ENCODE assay signal across 8 cellular contexts in genomic region chr17:77322534-77323412, GRCh38.
DNase-seq lines count a peak whose midpoint lies in the region; ATAC-seq and TF ChIP-seq lines count a peak whose summit lies in the region.

No MANE protein-coding gene starts in this region.

- TF ChIP-seq POLR2A in heart left ventricle (IDR thresholded peaks at IDR 0.05): no peak

- H3K4me3 ChIP-seq in heart left ventricle: peak overlapping the region in 9 of 12 donors; percentile 5 to 56 (median 27)
- peak overlapping the region; percentile 26 for H3K4me3 ChIP-seq in retinal pigment epithelial cell (ENCODE audit: low read length)

- no peaks in the 10 kb centered on the region for H3K9me3 Mint-ChIP-seq in WTC11

- peak; percentile 51 for DNase-seq in D341Med (ENCODE audit: low spot score)
- DNase-seq in HPDE6-E6E7 (ENCODE audit: extremely low spot score): peak; percentile 94
- peak; percentile 16 for DNase-seq in WTC11 (ENCODE audit: low spot score)
- peak; percentile 79 to 92 (median 91) for DNase-seq in heart left ventricle
- peak; percentile 98 for DNase-seq in retinal pigment epithelial cell (ENCODE audit: low read depth)
- no peak for DNase-seq in NCI-H1436 (lab: John Stamatoyannopoulos, UW)

- POLR2A ChIA-PET in WTC11 (lab: Charles Lee): interaction anchor here (0.5 kb wide), 1 partner anchor 394 kb away, joined by 3 read pairs; no protein-coding TSS in a partner anchor

- H3K4me1 ChIP-seq in heart left ventricle: peaks cover 6 to 81% (median 44%) of the 10 kb centered on the region in 12 donors

- no peaks in the 10 kb centered on the region; the same call in 1 of the 2 replicates for H3K36me3 Mint-ChIP-seq in WTC11

- H3K27me3 ChIP-seq in heart left ventricle: no peaks in the 10 kb centered on the region

- no peaks in the 10 kb centered on the region for H3K9me3 ChIP-seq in heart left ventricle

- peak overlapping the region; percentile 78 for H3K27ac Mint-ChIP-seq in WTC11

- H3K27ac ChIP-seq in heart left ventricle: peak overlapping the region; percentile 37 to 91 (median 83)

- intact Hi-C loops in heart left ventricle (cut with DNase I): no loop called here

- TF ChIP-seq CTCF in WTC11 (IDR thresholded peaks at IDR 0.05): no peak
- no peak for TF ChIP-seq CTCF in heart left ventricle (IDR thresholded peaks at IDR 0.05)
- no peak for TF ChIP-seq CTCF in retinal pigment epithelial cell (conservative IDR thresholded peaks at IDR 0.05; ENCODE audit: low read depth, low read length)

- peaks cover 45% of the 10 kb centered on the region for H3K4me1 Mint-ChIP-seq in WTC11

- no peaks in the 10 kb centered on the region for H3K27me3 Mint-ChIP-seq in WTC11 (ENCODE audit: low read depth)

- 33 to 58% (median 48%) methylated on average over 13 to 31 of the region's 31 CpGs for WGBS in heart left ventricle, 4 donors

- no peaks in the 10 kb centered on the region for H3K36me3 ChIP-seq in heart left ventricle

- ATAC-seq in WTC11 (no peak; the same call in 1 of the 2 replicates), heart left ventricle (peak; percentile 51 to 69 (median 64)), GM19452 (IDR thresholded peaks at IDR 0.05; ENCODE audit: unreplicated experiment) (no peak), GM21515 (IDR thresholded peaks at IDR 0.05; ENCODE audit: unreplicated experiment) (no peak)

- CTCF ChIA-PET in WTC11 (lab: Charles Lee): interaction anchor here (0.6 to 2.1 kb wide), 4 partner anchors 9 to 107 kb away, joined by 3 to 5 read pairs (median 3); no protein-coding TSS in a partner anchor

- H3K4me3 Mint-ChIP-seq in WTC11: no peak overlapping the region

TF ChIP-seq in WTC11, 78 proteins besides CTCF, POLR2A, EP300 and RAD21:
- TF ChIP-seq, protein P1, sequence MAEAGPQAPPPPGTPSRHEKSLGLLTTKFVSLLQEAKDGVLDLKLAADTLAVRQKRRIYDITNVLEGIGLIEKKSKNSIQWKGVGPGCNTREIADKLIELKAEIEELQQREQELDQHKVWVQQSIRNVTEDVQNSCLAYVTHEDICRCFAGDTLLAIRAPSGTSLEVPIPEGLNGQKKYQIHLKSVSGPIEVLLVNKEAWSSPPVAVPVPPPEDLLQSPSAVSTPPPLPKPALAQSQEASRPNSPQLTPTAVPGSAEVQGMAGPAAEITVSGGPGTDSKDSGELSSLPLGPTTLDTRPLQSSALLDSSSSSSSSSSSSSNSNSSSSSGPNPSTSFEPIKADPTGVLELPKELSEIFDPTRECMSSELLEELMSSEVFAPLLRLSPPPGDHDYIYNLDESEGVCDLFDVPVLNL (CRISPR knock-in tag; IDR thresholded peaks at IDR 0.05; ENCODE audit: borderline replicate concordance, low read depth): no peak
- TF ChIP-seq TEAD1 (CRISPR knock-in tag; IDR thresholded peaks at IDR 0.05): no peak
- TF ChIP-seq ZNF263 (CRISPR knock-in tag; IDR thresholded peaks at IDR 0.05; ENCODE audit: low read depth): peak; percentile 85
- no peak for TF ChIP-seq TP53 (CRISPR knock-in tag; IDR thresholded peaks at IDR 0.05)
- no peak for TF ChIP-seq ATF3 (CRISPR knock-in tag; conservative IDR thresholded peaks at IDR 0.05)
- no peak for TF ChIP-seq ZNF121 (CRISPR knock-in tag; IDR thresholded peaks at IDR 0.05)
- TF ChIP-seq, protein P2, sequence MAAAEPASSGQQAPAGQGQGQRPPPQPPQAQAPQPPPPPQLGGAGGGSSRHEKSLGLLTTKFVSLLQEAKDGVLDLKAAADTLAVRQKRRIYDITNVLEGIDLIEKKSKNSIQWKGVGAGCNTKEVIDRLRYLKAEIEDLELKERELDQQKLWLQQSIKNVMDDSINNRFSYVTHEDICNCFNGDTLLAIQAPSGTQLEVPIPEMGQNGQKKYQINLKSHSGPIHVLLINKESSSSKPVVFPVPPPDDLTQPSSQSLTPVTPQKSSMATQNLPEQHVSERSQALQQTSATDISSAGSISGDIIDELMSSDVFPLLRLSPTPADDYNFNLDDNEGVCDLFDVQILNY (CRISPR knock-in tag; IDR thresholded peaks at IDR 0.05): no peak

Comparison
In these comparisons a context has a peak if more than half of its experiments do, and no peak if none do; other contexts are left out.
1. ATAC-seq: peak in heart left ventricle (4 of 4); none in WTC11 (single experiment), GM19452 (single experiment) and GM21515 (single experiment).